30 cellular contexts compared by ENCODE assay signal in genomic region chr11:93501856-93502255, GRCh38.
"Had no signal": no experiment of that assay in that cellular context is flagged by ENCODE, and none has a peak within 500 bp of the region (broad histone marks: within the 10 kb centered on the region; RNA-seq: fewer than 3 reads in every experiment).

No MANE protein-coding gene starts in this region.

- H3K4me1 Mint-ChIP-seq: activated B cell treated with CpG ODN at 0.5 μM for 24 hours; activated naive CD4-positive, alpha-beta T cell treated with anti-CD3 and anti-CD28 coated beads, Interleukin-2, amount 50 U/mL, for 24 hours; activated naive CD8-positive, alpha-beta T cell treated with anti-CD3 and anti-CD28 coated beads, Interleukin-2, amount 50 U/mL, for 24 hours; IgD-negative memory B cell; T-cell had no signal

- H3K27me3 Mint-ChIP-seq: activated B cell treated with CpG ODN at 0.5 μM for 24 hours; activated CD4-positive, alpha-beta memory T cell treated with anti-CD3 and anti-CD28 coated beads, Interleukin-2, amount 10 ng/mL, durations not matched to agents 7 days and 5 days; activated CD4-positive, alpha-beta T cell treated with anti-CD3 and anti-CD28 coated beads, Interleukin-2, amount 10 ng/mL, durations not matched to agents 24 days and 14 days; activated naive CD4-positive, alpha-beta T cell treated with anti-CD3 and anti-CD28 coated beads, Interleukin-2, amount 50 U/mL, for 24 hours; activated naive CD8-positive, alpha-beta T cell treated with anti-CD3 and anti-CD28 coated beads, Interleukin-2, amount 50 U/mL, for 24 hours; IgD-negative memory B cell; T-cell had no signal

- ATAC-seq: activated naive CD8-positive, alpha-beta T cell treated with anti-CD3 and anti-CD28 coated beads, Interleukin-2, amount 50 U/mL, for 24 hours; activated T-cell treated with anti-CD3 and anti-CD28 coated beads, Interleukin-2, amount 50 U/mL, for 72 hours; body of pancreas; Panc1; Right ventricle myocardium inferior; T-cell had no signal

- H3K4me1 ChIP-seq: ascending aorta had no signal

- H3K4me3 ChIP-seq: ascending aorta, body of pancreas, SK-N-MC had no signal

- H3K27ac Mint-ChIP-seq: activated B cell treated with CpG ODN at 0.5 μM for 24 hours; activated CD4-positive, alpha-beta memory T cell treated with anti-CD3 and anti-CD28 coated beads, Interleukin-2, amount 10 ng/mL, durations not matched to agents 7 days and 5 days; activated CD4-positive, alpha-beta T cell treated with anti-CD3 and anti-CD28 coated beads, Interleukin-2, amount 10 ng/mL, durations not matched to agents 24 days and 14 days; activated naive CD4-positive, alpha-beta T cell treated with anti-CD3 and anti-CD28 coated beads, Interleukin-2, amount 50 U/mL, for 24 hours; activated naive CD8-positive, alpha-beta T cell treated with anti-CD3 and anti-CD28 coated beads, Interleukin-2, amount 50 U/mL, for 24 hours; activated T-cell treated with anti-CD3 and anti-CD28 coated beads, Interleukin-2, amount 50 U/mL, for 72 hours; IgD-negative memory B cell; T-cell had no signal

- DNase-seq: activated B cell treated with CpG ODN at 0.5 μM for 24 hours; activated CD4-positive, alpha-beta memory T cell treated with anti-CD3 and anti-CD28 coated beads, Interleukin-2, amount 10 ng/mL, durations not matched to agents 7 days and 5 days; activated CD4-positive, alpha-beta T cell treated with anti-CD3 and anti-CD28 coated beads for 1 hour; activated CD4-positive, alpha-beta T cell treated with anti-CD3 and anti-CD28 coated beads, Interleukin-2, amount 10 ng/mL, durations not matched to agents 24 days and 14 days; activated CD8-positive, alpha-beta memory T cell treated with anti-CD3 and anti-CD28 coated beads, Interleukin-2, amount 50 U/mL, for 4 hours; activated naive CD4-positive, alpha-beta T cell; activated naive CD8-positive, alpha-beta T cell treated with anti-CD3 and anti-CD28 coated beads, Interleukin-2, amount 50 U/mL, for 24 hours; activated T-cell treated with anti-CD3 and anti-CD28 coated beads, Interleukin-2, amount 50 U/mL, for 72 hours; amniotic stem cell; central memory CD4-positive, alpha-beta T cell; KG1; NCI-H1048; NCI-H146; NCI-H187 treated with DMSO at 0.1 percent for 48 hours; NCI-H2081 treated with DMSO at 0.1 percent for 48 hours; NCI-H2227 treated with DMSO at 0.1 percent for 48 hours; NCI-H446 treated with DMSO at 0.1 percent for 48 hours; NCI-H524 treated with DMSO at 0.1 percent for 48 hours; NCI-H774; NK-92 treated with Interleukin-12 subunit alpha and Interleukin-12 subunit beta, amount 100 ng/mL, for 24 hours; OCI-M1; RPMI8226; T-cell had no signal

- H3K27ac ChIP-seq: ascending aorta, body of pancreas, SK-N-MC had no signal

- H3K36me3 Mint-ChIP-seq: activated naive CD4-positive, alpha-beta T cell treated with anti-CD3 and anti-CD28 coated beads, Interleukin-2, amount 50 U/mL, for 24 hours; T-cell had no signal

- H3K9me3 ChIP-seq: ascending aorta, body of pancreas had no signal

- H3K9me3 Mint-ChIP-seq: activated B cell treated with CpG ODN at 0.5 μM for 24 hours; activated CD4-positive, alpha-beta memory T cell treated with anti-CD3 and anti-CD28 coated beads, Interleukin-2, amount 10 ng/mL, durations not matched to agents 7 days and 5 days; activated CD4-positive, alpha-beta T cell treated with anti-CD3 and anti-CD28 coated beads, Interleukin-2, amount 10 ng/mL, durations not matched to agents 24 days and 14 days; activated naive CD4-positive, alpha-beta T cell treated with anti-CD3 and anti-CD28 coated beads, Interleukin-2, amount 50 U/mL, for 24 hours; activated naive CD8-positive, alpha-beta T cell treated with anti-CD3 and anti-CD28 coated beads, Interleukin-2, amount 50 U/mL, for 24 hours; activated T-cell treated with anti-CD3 and anti-CD28 coated beads, Interleukin-2, amount 50 U/mL, for 72 hours; IgD-negative memory B cell; T-cell had no signal

- H3K27me3 ChIP-seq: ascending aorta, body of pancreas had no signal

- H3K4me3 Mint-ChIP-seq: activated B cell treated with CpG ODN at 0.5 μM for 24 hours; activated CD4-positive, alpha-beta memory T cell treated with anti-CD3 and anti-CD28 coated beads, Interleukin-2, amount 10 ng/mL, durations not matched to agents 7 days and 5 days; activated CD4-positive, alpha-beta T cell treated with anti-CD3 and anti-CD28 coated beads, Interleukin-2, amount 10 ng/mL, durations not matched to agents 24 days and 14 days; activated naive CD4-positive, alpha-beta T cell treated with anti-CD3 and anti-CD28 coated beads, Interleukin-2, amount 50 U/mL, for 24 hours; activated naive CD8-positive, alpha-beta T cell treated with anti-CD3 and anti-CD28 coated beads, Interleukin-2, amount 50 U/mL, for 24 hours; activated T-cell treated with anti-CD3 and anti-CD28 coated beads, Interleukin-2, amount 50 U/mL, for 72 hours; IgD-negative memory B cell; T-cell had no signal
